ENCODE assay signal across 8 cellular contexts in genomic region chr7:87217983-87218653, GRCh38. TPM values are rescaled to one million over a fixed set of nuclear protein-coding genes. Genes with fewer than 3 reads are reported as not detected.
DNase-seq lines count a peak whose midpoint lies in the region; ATAC-seq and TF ChIP-seq lines count a peak whose summit lies in the region.

No MANE protein-coding gene starts in this region.

- peak overlapping the region; percentile 87 for H3K4me3 ChIP-seq in AG09309 (ENCODE audit: control insufficient read depth, low read depth, low read length)
- no peak overlapping the region for H3K4me3 ChIP-seq in H7 (ENCODE audit: insufficient read depth, low read depth, low read length)

- H3K36me3 ChIP-seq in H7 (replicated peaks; ENCODE audit: control insufficient read depth, insufficient read depth, low read length), result peaks cover 2% of the 10 kb centered on the region

- no peaks in the 10 kb centered on the region for H3K36me3 Mint-ChIP-seq in HFFc6 (ENCODE audit: low read depth)
- peaks cover 23% of the 10 kb centered on the region for H3K36me3 Mint-ChIP-seq in central memory CD8-positive, alpha-beta T cell (ENCODE audit: insufficient read depth)
- peaks cover 0 to 7% (median 0%) of the 10 kb centered on the region in 3 donors for H3K36me3 Mint-ChIP-seq in naive thymus-derived CD8-positive, alpha-beta T cell

- peak overlapping the region; percentile 95 for H3K4me3 Mint-ChIP-seq in HFFc6
- H3K4me3 Mint-ChIP-seq in central memory CD8-positive, alpha-beta T cell, result peak overlapping the region; percentile 100
- peak overlapping the region; percentile 96 to 100 (median 99) for H3K4me3 Mint-ChIP-seq in naive thymus-derived CD8-positive, alpha-beta T cell

- H3K4me1 Mint-ChIP-seq in HFFc6 (ENCODE audit: low read depth), result peaks cover 40% of the 10 kb centered on the region
- peaks cover 59% of the 10 kb centered on the region for H3K4me1 Mint-ChIP-seq in central memory CD8-positive, alpha-beta T cell
- peaks cover 34 to 67% (median 56%) of the 10 kb centered on the region in 4 donors for H3K4me1 Mint-ChIP-seq in naive thymus-derived CD8-positive, alpha-beta T cell

- peaks cover 26% of the 10 kb centered on the region for H3K27me3 ChIP-seq in H7 (ENCODE audit: control insufficient read depth, insufficient read depth, low read length)

- no peak for ATAC-seq in central memory CD8-positive, alpha-beta T cell (replicated peaks; ENCODE audit: extremely low read depth, poor library complexity, severe bottlenecking)
- ATAC-seq in naive thymus-derived CD8-positive, alpha-beta T cell, result no peak

- no peak for TF ChIP-seq CTCF in AG09309 (IDR thresholded peaks at IDR 0.05; ENCODE audit: control insufficient read depth, insufficient read depth, low read depth, low read length, missing control alignments)
- no peak for TF ChIP-seq CTCF in HFFc6 (IDR thresholded peaks at IDR 0.05)

- no peaks in the 10 kb centered on the region for H3K9me3 Mint-ChIP-seq in HFFc6
- no peaks in the 10 kb centered on the region for H3K9me3 Mint-ChIP-seq in central memory CD8-positive, alpha-beta T cell
- H3K9me3 Mint-ChIP-seq in naive thymus-derived CD8-positive, alpha-beta T cell, result no peaks in the 10 kb centered on the region

- H3K27me3 Mint-ChIP-seq in HFFc6 (ENCODE audit: insufficient read depth), result no peaks in the 10 kb centered on the region
- H3K27me3 Mint-ChIP-seq in central memory CD8-positive, alpha-beta T cell, result no peaks in the 10 kb centered on the region
- no peaks in the 10 kb centered on the region for H3K27me3 Mint-ChIP-seq in naive thymus-derived CD8-positive, alpha-beta T cell

- no peak for DNase-seq in AG09309 (ENCODE audit: low read depth)
- DNase-seq in HFFc6, result no peak
- no peak for DNase-seq in central memory CD8-positive, alpha-beta T cell (ENCODE audit: low spot score in 2 of 2)
- peak in 1 of 10 donors; percentile 32 for DNase-seq in naive thymus-derived CD8-positive, alpha-beta T cell
- no peak for DNase-seq in dermis blood vessel endothelial cell
- DNase-seq in H7, result no peak
- no peak for DNase-seq in stimulated activated CD4-positive, alpha-beta T cell treated with anti-CD3 and anti-CD28 coated beads, Interleukin-4, amount 100 ng/mL, for 4 hours
- DNase-seq in midbrain (lab: John Stamatoyannopoulos, UW), result no peak

- POLR2A ChIA-PET in naive thymus-derived CD8-positive, alpha-beta T cell (lab: Charles Lee), result interaction anchor here (1.0 to 7.5 kb wide), 11 partner anchors 10 to 410 kb away, joined by 3 to 136 read pairs (median 10); partner anchors contain the start of genes DMTF1, ELAPOR2 and RUNDC3B

- H3K27ac Mint-ChIP-seq in HFFc6, result no peak overlapping the region
- peak overlapping the region; percentile 99 for H3K27ac Mint-ChIP-seq in central memory CD8-positive, alpha-beta T cell (ENCODE audit: low read depth)
- H3K27ac Mint-ChIP-seq in naive thymus-derived CD8-positive, alpha-beta T cell, result peak overlapping the region; percentile 98 to 99 (median 99)

RNA-seq across cellular contexts. Expression of gene TMEM243, which starts 1.4 kb away (rescaled TPM):
- 10 to 100 TPM; 16.3 to 20.9 (median 17.2) TPM for total RNA-seq in HFFc6 (2021; fragmentation: NEBNext Ultra II Directional; extraction: Animal tissue kit (Norgen Biotek cat#: 25700))
- total RNA-seq in naive thymus-derived CD8-positive, alpha-beta T cell, result 100 to 1,000 TPM; 136 to 138 TPM
- polyA plus RNA-seq in naive thymus-derived CD8-positive, alpha-beta T cell, result 10 to 100 TPM; 79.3 to 89.5 (median 82.0) TPM
- total RNA-seq in dermis blood vessel endothelial cell, result 20.8 and 31.1 TPM in 2 replicates
- 25.9 and 28.9 TPM in 2 replicates for total RNA-seq in H7 (2014; rRNA removed; shearing (Covaris generic))
